Comparison of ENCODE assay signal across 14 cellular contexts in genomic region chr3:149716984-149717383, GRCh38. TPM values are rescaled to one million over a fixed set of nuclear protein-coding genes. Genes with fewer than 3 reads are reported as not detected.
DNase-seq lines count a peak whose midpoint lies in the region; ATAC-seq, FAIRE-seq and TF ChIP-seq lines count a peak whose summit lies in the region.
"Had no signal": no experiment of that assay in that cellular context is flagged by ENCODE, and none has a peak within 500 bp of the region (broad histone marks: within the 10 kb centered on the region; RNA-seq: fewer than 3 reads in every experiment).

No MANE protein-coding gene starts in this region.

- H3K79me2 ChIP-seq in mammary epithelial cell (ENCODE audit: insufficient read depth, low read length) (no peaks in the 10 kb centered on the region), GM12878 (ENCODE audit: control insufficient read depth, insufficient read depth, low read length) (no peaks in the 10 kb centered on the region)

- H3K4me2 ChIP-seq in mammary epithelial cell (ENCODE audit: insufficient read depth, low read depth, low read length) (no peak overlapping the region), GM12878 (ENCODE audit: control insufficient read depth, insufficient read depth) (no peak overlapping the region)

- no peak overlapping the region for H3K27ac ChIP-seq in mammary epithelial cell (ENCODE audit: insufficient read depth, low read depth, low read length)
- H3K27ac ChIP-seq in GM12878 (ENCODE audit: control insufficient read depth, insufficient read depth), result no peak overlapping the region
- no peak overlapping the region for H3K27ac ChIP-seq in mucosa of rectum (ENCODE audit: low read depth in 2 of 2, low read length in 2 of 2)
- no peak overlapping the region for H3K27ac ChIP-seq in SJCRH30
- H3K27ac ChIP-seq in brain microvascular endothelial cell, result no peak overlapping the region

- TF ChIP-seq POLR2A in GM12878 (IDR thresholded peaks at IDR 0.05; ENCODE audit: low read depth, low read length), result no peak

- TF ChIP-seq EP300 in GM12878 (IDR thresholded peaks at IDR 0.05; ENCODE audit: borderline replicate concordance in 1 of 2, control insufficient read depth in 1 of 2, low read depth in 2 of 2, low read length in 2 of 2), result no peak

- H3K9me3 ChIP-seq in mammary epithelial cell (replicated peaks; ENCODE audit: insufficient read depth, low read length), result peaks cover 5% of the 10 kb centered on the region
- H3K9me3 ChIP-seq in GM12878 (replicated peaks; ENCODE audit: control insufficient read depth, insufficient read depth, low read length), result peaks cover 2% of the 10 kb centered on the region; the same call in 2 of the 3 replicates
- H3K9me3 ChIP-seq in mucosa of rectum (ENCODE audit: control insufficient read depth in 2 of 2, low read length in 2 of 2), result no peaks in the 10 kb centered on the region
- no peaks in the 10 kb centered on the region for H3K9me3 ChIP-seq in SJCRH30 (replicated peaks)
- H3K9me3 ChIP-seq: upper lobe of left lung had no signal

- H3K36me3 Mint-ChIP-seq in MCF 10A (ENCODE audit: insufficient read depth, unreplicated experiment), result no peaks in the 10 kb centered on the region
- H3K36me3 Mint-ChIP-seq: stimulated activated effector memory CD8-positive, alpha-beta T cell treated with anti-CD3 and anti-CD28 coated beads, Interleukin-12 subunit alpha, Interleukin-12 subunit beta, amount 100 ng/mL, for 72 hours had no signal

- no peak for FAIRE-seq in GM12878 (lab: Jason Lieb, UNC)
- FAIRE-seq: bronchial epithelial cell had no signal

- 85% methylated on average over 6 of the region's 6 CpGs for WGBS in mammary epithelial cell (ENCODE audit: low coverage, missing lambda C conversion rate)
- WGBS in GM12878 (ENCODE audit: insufficient coverage, insufficient replicate concordance, low lambda C conversion rate, missing lambda C conversion rate), result 68% methylated on average over 6 of the region's 6 CpGs

- POLR2A ChIA-PET in MCF 10A (lab: Yijun Ruan, JAX) (interaction anchor here (0.6 to 1.7 kb wide), 7 partner anchors 59 to 846 kb away, joined by 3 to 5 read pairs (median 4); partner anchors contain the start of gene WWTR1), GM12878 (lab: Charles Lee) (interaction anchor here (0.5 to 1.7 kb wide), 7 partner anchors 35 to 186 kb away, joined by 3 to 7 read pairs (median 4); partner anchors contain the start of genes COMMD2 and WWTR1)

- H3K4me1 ChIP-seq in mammary epithelial cell (ENCODE audit: insufficient read depth, low read length) (peaks cover 8% of the 10 kb centered on the region), GM12878 (ENCODE audit: control insufficient read depth, insufficient read depth, low read length) (no peaks in the 10 kb centered on the region), mucosa of rectum (ENCODE audit: control insufficient read depth in 2 of 2, insufficient read depth in 2 of 2, low read length in 2 of 2) (peaks cover 0 to 4% of the 10 kb centered on the region in 2 donors), SJCRH30 (0 out of 2 replicates have a peak, but pooled peaks cover 3% of the 10 kb centered on the region)

- peak; percentile 55 for ATAC-seq in GM12878
- ATAC-seq: activated naive CD4-positive, alpha-beta T cell treated with anti-CD3 and anti-CD28 coated beads, Interleukin-2, amount 50 U/mL, for 72 hours; stimulated activated effector memory CD8-positive, alpha-beta T cell treated with anti-CD3 and anti-CD28 coated beads, Interleukin-12 subunit alpha, Interleukin-12 subunit beta, amount 100 ng/mL, for 72 hours had no signal

- in situ Hi-C loops in mammary epithelial cell (cut with MboI; ENCODE audit: low sequenced_read_pairs in 2 of 2) (loop anchor here (5.0 to 10.0 kb wide), 2 partner anchors 152 to 190 kb away; no protein-coding TSS in a partner anchor), GM12878 (cut with MboI) (loop anchor here (5.0 kb wide), 1 partner anchor 155 kb away; no protein-coding TSS in a partner anchor), brain microvascular endothelial cell (cut with HindIII; ENCODE audit: low pct_ligation_motif_present, low sequenced_read_pairs) (no loop called here)

- no peak overlapping the region for H3K27ac Mint-ChIP-seq in MCF 10A (ENCODE audit: low read depth, unreplicated experiment)
- H3K27ac Mint-ChIP-seq: activated naive CD4-positive, alpha-beta T cell treated with anti-CD3 and anti-CD28 coated beads, Interleukin-2, amount 50 U/mL, for 72 hours; stimulated activated effector memory CD8-positive, alpha-beta T cell treated with anti-CD3 and anti-CD28 coated beads, Interleukin-12 subunit alpha, Interleukin-12 subunit beta, amount 100 ng/mL, for 72 hours had no signal

- no peak overlapping the region for H3K4me3 ChIP-seq in mammary epithelial cell (replicated peaks in 1 of 3; ENCODE audit: insufficient read depth in 1 of 3, low read depth in 2 of 3, low read length in 3 of 3)
- no peak overlapping the region for H3K4me3 ChIP-seq in GM12878
- peak overlapping the region; percentile 27 to 46 for H3K4me3 ChIP-seq in mucosa of rectum (ENCODE audit: low read length in 2 of 2)
- no peak overlapping the region for H3K4me3 ChIP-seq in SJCRH30
- no peak overlapping the region for H3K4me3 ChIP-seq in brain microvascular endothelial cell (ENCODE audit: low read depth, low read length)
- H3K4me3 ChIP-seq: skin epidermis had no signal

- no peaks in the 10 kb centered on the region for H3K27me3 Mint-ChIP-seq in MCF 10A (ENCODE audit: insufficient read depth, unreplicated experiment)

- H3K4me3 Mint-ChIP-seq in MCF 10A (ENCODE audit: unreplicated experiment), result no peak overlapping the region
- H3K4me3 Mint-ChIP-seq: stimulated activated effector memory CD8-positive, alpha-beta T cell treated with anti-CD3 and anti-CD28 coated beads, Interleukin-12 subunit alpha, Interleukin-12 subunit beta, amount 100 ng/mL, for 72 hours had no signal

- TF ChIP-seq CTCF in mammary epithelial cell (conservative IDR thresholded peaks at IDR 0.05 in 1 of 2, IDR thresholded peaks at IDR 0.05 in 1 of 2; ENCODE audit: extremely low read depth in 1 of 2, insufficient read depth in 1 of 2, low read depth in 1 of 2, low read length in 2 of 2) (no peak), MCF 10A (IDR thresholded peaks at IDR 0.05; ENCODE audit: unreplicated experiment) (no peak), GM12878 (IDR thresholded peaks at IDR 0.05 in 2 of 3, conservative IDR thresholded peaks at IDR 0.05 in 1 of 3; ENCODE audit: control insufficient read depth in 2 of 3, extremely low read depth in 1 of 3, insufficient read depth in 1 of 3, low read depth in 3 of 3, low read length in 3 of 3) (no peak), brain microvascular endothelial cell (IDR thresholded peaks at IDR 0.05; ENCODE audit: low read depth, low read length, missing control alignments) (no peak)

- dilution Hi-C loops in mammary epithelial cell (cut with HindIII; ENCODE audit: low sequenced_read_pairs), result loop anchor here (5.0 kb wide), 1 partner anchor 55 kb away; no protein-coding TSS in a partner anchor

- H3K4me1 Mint-ChIP-seq in MCF 10A (ENCODE audit: insufficient read depth, unreplicated experiment), result no peaks in the 10 kb centered on the region
- H3K4me1 Mint-ChIP-seq: stimulated activated effector memory CD8-positive, alpha-beta T cell treated with anti-CD3 and anti-CD28 coated beads, Interleukin-12 subunit alpha, Interleukin-12 subunit beta, amount 100 ng/mL, for 72 hours had no signal

- no TSS peak for BruUV-seq in mammary epithelial cell (replicated peaks; lab: Mats Ljungman, UMichigan)
- no TSS peak for BruUV-seq in MCF 10A (replicated peaks; lab: Mats Ljungman, UMichigan)
- BruUV-seq in GM12878 (replicated peaks; lab: Mats Ljungman, UMichigan), result no TSS peak

- H2AFZ ChIP-seq in mammary epithelial cell (ENCODE audit: low read depth, low read length) (peak overlapping the region; percentile 73), GM12878 (ENCODE audit: control insufficient read depth, low read depth, low read length) (peak overlapping the region; percentile 61; the same call in 1 of the 2 replicates)

- H3K9ac ChIP-seq in mammary epithelial cell (ENCODE audit: insufficient read depth, low read length), result no peak overlapping the region
- H3K9ac ChIP-seq in GM12878 (ENCODE audit: control insufficient read depth, insufficient read depth, low read length), result no peak overlapping the region
- no peak overlapping the region for H3K9ac ChIP-seq in mucosa of rectum (ENCODE audit: low read depth in 1 of 2, low read length in 2 of 2)

- H3K36me3 ChIP-seq in mammary epithelial cell (ENCODE audit: insufficient read depth, low read length) (no peaks in the 10 kb centered on the region), GM12878 (ENCODE audit: control insufficient read depth in 2 of 2, insufficient read depth in 2 of 2, low read length in 1 of 2) (no peaks in the 10 kb centered on the region), mucosa of rectum (ENCODE audit: control insufficient read depth in 2 of 2, insufficient read depth in 2 of 2, low read length in 2 of 2) (no peaks in the 10 kb centered on the region), SJCRH30 (no peaks in the 10 kb centered on the region), brain microvascular endothelial cell (replicated peaks) (no peaks in the 10 kb centered on the region)
- H3K36me3 ChIP-seq: upper lobe of left lung had no signal

- CTCF ChIA-PET in mammary epithelial cell (lab: Charles Lee; ENCODE audit: low non-redundant PET) (interaction anchor here (0.5 to 1.0 kb wide), 4 partner anchors 148 to 837 kb away, joined by 3 to 4 read pairs (median 3); no protein-coding TSS in a partner anchor), MCF 10A (lab: Yijun Ruan, JAX) (interaction anchor here (0.5 to 4.2 kb wide), 66 partner anchors 9 to 927 kb away, joined by 3 to 80 read pairs (median 4); partner anchors contain the start of gene WWTR1), GM12878 (lab: Yijun Ruan, JAX) (interaction anchor here (0.6 to 7.3 kb wide), 60 partner anchors 8 to 1071 kb away, joined by 3 to 253 read pairs (median 5); partner anchors contain the start of genes COMMD2 and WWTR1)

- intact Hi-C loops in mammary epithelial cell (cut with micrococcal nuclease) (loop anchor here (1.0 kb wide), 4 partner anchors 59 to 205 kb away; partner anchors contain the start of gene WWTR1), MCF 10A (cut with micrococcal nuclease) (loop anchor here (1.0 kb wide), 4 partner anchors 59 to 205 kb away; partner anchors contain the start of gene WWTR1), GM12878 (cut with micrococcal nuclease; ENCODE audit: unreplicated experiment) (loop anchor here (1.0 to 2.0 kb wide), 4 partner anchors 58 to 205 kb away; partner anchors contain the start of gene WWTR1)

- DNase-seq in mammary epithelial cell (no peak), MCF 10A (ENCODE audit: unreplicated experiment) (no peak), GM12878 (ENCODE audit: low read depth, low spot score) (no peak), midbrain (lab: John Stamatoyannopoulos, UW) (no peak), SJCRH30 (no peak), DMS153 (lab: John Stamatoyannopoulos, UW) (no peak), brain microvascular endothelial cell (no peak)
- DNase-seq: activated CD4-positive, alpha-beta T cell treated with anti-CD3 and anti-CD28 coated beads for 1 hour had no signal

- no peaks in the 10 kb centered on the region for H4K20me1 ChIP-seq in mammary epithelial cell (ENCODE audit: insufficient read depth, low read length)
- H4K20me1 ChIP-seq in GM12878 (ENCODE audit: control insufficient read depth, insufficient read depth), result no peaks in the 10 kb centered on the region

- SMC1A ChIA-PET in GM12878 (lab: Charles Lee; ENCODE audit: uncharacterized antibody, unreplicated experiment), result interaction anchor here (0.7 to 9.7 kb wide), 45 partner anchors 10 to 229 kb away, joined by 3 to 231 read pairs (median 5); partner anchors contain the start of gene WWTR1

- H3K27me3 ChIP-seq in mammary epithelial cell (ENCODE audit: insufficient read depth, low read length), result no peaks in the 10 kb centered on the region
- no peaks in the 10 kb centered on the region for H3K27me3 ChIP-seq in GM12878 (replicated peaks in 1 of 2; ENCODE audit: control insufficient read depth in 2 of 2, insufficient read depth in 2 of 2, low read length in 1 of 2)
- no peaks in the 10 kb centered on the region for H3K27me3 ChIP-seq in mucosa of rectum (ENCODE audit: control insufficient read depth in 2 of 2, insufficient read depth in 2 of 2, low read length in 2 of 2)
- no peaks in the 10 kb centered on the region for H3K27me3 ChIP-seq in SJCRH30
- no peaks in the 10 kb centered on the region for H3K27me3 ChIP-seq in brain microvascular endothelial cell (replicated peaks)
- H3K27me3 ChIP-seq: upper lobe of left lung had no signal

- TF ChIP-seq RAD21 in GM12878 (IDR thresholded peaks at IDR 0.05; ENCODE audit: insufficient read depth, low read depth, low read length), result no peak

- RAD21 ChIA-PET in GM12878 (lab: Charles Lee; ENCODE audit: unreplicated experiment), result interaction anchor here (0.7 to 5.6 kb wide), 26 partner anchors 10 to 204 kb away, joined by 3 to 122 read pairs (median 5); partner anchors contain the start of genes COMMD2 and WWTR1

- no peaks in the 10 kb centered on the region for H3K9me3 Mint-ChIP-seq in MCF 10A (ENCODE audit: unreplicated experiment)

RNA-seq across cellular contexts. Expression of gene COMMD2, which starts 35.3 kb away (rescaled TPM):
- 10 to 100 TPM; 29.3 to 38.8 TPM for total RNA-seq in mammary epithelial cell
- 33.9 TPM for polyA plus RNA-seq in mammary epithelial cell
- polyA minus RNA-seq in mammary epithelial cell, result 31.6 TPM
- total RNA-seq in MCF 10A (2022), result 51.2 and 60.4 TPM in 2 replicates
- 48.0 and 55.7 TPM in 2 replicates for total RNA-seq in GM12878 (2013; cell fraction: nucleolus; rRNA removed)
- total RNA-seq in GM12878 (2014; rRNA removed), result 27.3 and 30.5 TPM in 2 replicates
- 27.0 and 27.9 TPM in 2 replicates for total RNA-seq in GM12878 (2014; rRNA removed; fragmentation: Illumina TruSeq; extraction: Trizol)
- total RNA-seq in GM12878 (2021), result 34.6 and 36.3 TPM in 2 replicates
- 9.2 TPM for polyA plus RNA-seq in GM12878 (2011; ENCODE audit: low read depth)
- polyA plus RNA-seq in GM12878 (2011; rRNA removed), result 46.8 and 65.7 TPM in 2 replicates
- 22.3 and 31.5 TPM in 2 replicates for polyA plus RNA-seq in GM12878 (2011; cell fraction: cytosol; rRNA removed)
- polyA plus RNA-seq in GM12878 (2011; cell fraction: nucleus; rRNA removed), result 6.3 and 9.5 TPM in 2 replicates
- polyA plus RNA-seq in GM12878 (2012), result 13.3 and 15.9 TPM in 2 replicates
- polyA plus RNA-seq in GM12878 (2014; fragmentation: Illumina TruSeq; extraction: Trizol), result 54.9 and 70.4 TPM in 2 replicates
- 10 to 100 TPM; 59.4 to 97.0 TPM for polyA plus RNA-seq in GM12878 (2014; fragmentation: Nextera tagmentation; extraction: Ambion mirVana)
- 18.6 and 23.0 TPM in 2 replicates for polyA plus RNA-seq in GM12878 (2014; rRNA removed)
- 10 to 100 TPM; 61.1 to 65.7 TPM for polyA plus RNA-seq in GM12878 (2016; fragmentation: Nextera tagmentation; extraction: Ambion mirVana)
- polyA minus RNA-seq in GM12878 (2011; rRNA and poly(A)+ RNA removed), result 16.4 and 18.9 TPM in 2 replicates
- 4.8 and 6.2 TPM in 2 replicates for polyA minus RNA-seq in GM12878 (2011; cell fraction: cytosol; rRNA and poly(A)+ RNA removed)
- polyA minus RNA-seq in GM12878 (2011; cell fraction: nucleus; rRNA and poly(A)+ RNA removed), result 6.9 and 13.2 TPM in 2 replicates
- total RNA-seq in SJCRH30 (2014; rRNA removed; shearing (Covaris generic)), result 50.6 and 58.1 TPM in 2 replicates

RNA-seq across cellular contexts. Expression of gene WWTR1, which starts 59.2 kb away (rescaled TPM):
- 10 to 100 TPM; 56.1 to 58.0 TPM for total RNA-seq in mammary epithelial cell
- polyA plus RNA-seq in mammary epithelial cell, result 76.3 TPM
- polyA minus RNA-seq in mammary epithelial cell, result 149 TPM
- total RNA-seq in MCF 10A (2022), result 52.9 and 54.9 TPM in 2 replicates
- total RNA-seq in GM12878 (2013; cell fraction: nucleolus; rRNA removed), result 25.3 and 27.0 TPM in 2 replicates
- 2.9 and 4.0 TPM in 2 replicates for total RNA-seq in GM12878 (2014; rRNA removed)
- 2.5 and 3.0 TPM in 2 replicates for total RNA-seq in GM12878 (2014; rRNA removed; fragmentation: Illumina TruSeq; extraction: Trizol)
- 5.1 and 6.8 TPM in 2 replicates for total RNA-seq in GM12878 (2021)
- 2.6 TPM for polyA plus RNA-seq in GM12878 (2011; ENCODE audit: low read depth)
- polyA plus RNA-seq in GM12878 (2011; rRNA removed), result 12.6 and 18.5 TPM in 2 replicates
- polyA plus RNA-seq in GM12878 (2011; cell fraction: cytosol; rRNA removed), result 12.8 and 16.6 TPM in 2 replicates
- polyA plus RNA-seq in GM12878 (2011; cell fraction: nucleus; rRNA removed), result 16.1 and 19.8 TPM in 2 replicates
- polyA plus RNA-seq in GM12878 (2012), result 4.3 and 5.2 TPM in 2 replicates
- 10.0 and 10.2 TPM in 2 replicates for polyA plus RNA-seq in GM12878 (2014; fragmentation: Illumina TruSeq; extraction: Trizol)
- polyA plus RNA-seq in GM12878 (2014; fragmentation: Nextera tagmentation; extraction: Ambion mirVana), result 1 to 10 TPM; 3.8 to 4.0 TPM
- 4.7 and 5.0 TPM in 2 replicates for polyA plus RNA-seq in GM12878 (2014; rRNA removed)
- polyA plus RNA-seq in GM12878 (2016; fragmentation: Nextera tagmentation; extraction: Ambion mirVana), result 1 to 10 TPM; 7.6 to 8.4 TPM
- 23.5 and 26.9 TPM in 2 replicates for polyA minus RNA-seq in GM12878 (2011; rRNA and poly(A)+ RNA removed)
- 7.8 and 9.9 TPM in 2 replicates for polyA minus RNA-seq in GM12878 (2011; cell fraction: cytosol; rRNA and poly(A)+ RNA removed)
- polyA minus RNA-seq in GM12878 (2011; cell fraction: nucleus; rRNA and poly(A)+ RNA removed), result 33.4 and 61.2 TPM in 2 replicates
- total RNA-seq in SJCRH30 (2014; rRNA removed; shearing (Covaris generic)), result 48.0 and 49.1 TPM in 2 replicates

Comparison
In these comparisons a context has a peak if more than half of its experiments do, and no peak if none do; other contexts are left out.
1. H3K4me3 ChIP-seq: peak in mucosa of rectum (2 of 2); none in mammary epithelial cell (0 of 3), GM12878 (single experiment), SJCRH30 (single experiment) and brain microvascular endothelial cell (single experiment).